Comparison of ENCODE assay signal across 20 cellular contexts in genomic region chr9:127222388-127223095, GRCh38. TPM values are rescaled to one million over a fixed set of nuclear protein-coding genes. Genes with fewer than 3 reads are reported as not detected.
A peak's percentile ranks its signal among the peaks of the same experiment; 100 is the strongest.
DNase-seq lines count a peak whose midpoint lies in the region; ATAC-seq, FAIRE-seq and TF ChIP-seq lines count a peak whose summit lies in the region.
"Had no signal": no experiment of that assay in that cellular context is flagged by ENCODE, and none has a peak within 500 bp of the region (broad histone marks: within the 10 kb centered on the region; RNA-seq: fewer than 3 reads in every experiment).

No MANE protein-coding gene starts in this region.

- peak overlapping the region; percentile 33 for H3K27ac ChIP-seq in KOPT-K1 (ENCODE audit: low read depth, low read length, poor library complexity, severe bottlenecking)
- no peak overlapping the region for H3K27ac ChIP-seq in endodermal cell (ENCODE audit: low read depth, low read length)

- H3K4me1 ChIP-seq in endodermal cell (ENCODE audit: control insufficient read depth, insufficient read depth, low read length), result no peaks in the 10 kb centered on the region

- no peak overlapping the region for H3K4me3 Mint-ChIP-seq in T-helper 17 cell
- H3K4me3 Mint-ChIP-seq in endodermal cell, result no peak overlapping the region
- no peak overlapping the region for H3K4me3 Mint-ChIP-seq in stimulated activated naive B cell treated with anti-CD40 and anti-IgM and Interleukin-4, amounts not matched to agents 10 μg/mL and 1 μg/mL and 100 μg/mL, for 72 hours

- no peaks in the 10 kb centered on the region for H3K9me3 Mint-ChIP-seq in endodermal cell
- no peaks in the 10 kb centered on the region for H3K9me3 Mint-ChIP-seq in stimulated activated naive B cell treated with anti-CD40 and anti-IgM and Interleukin-4, amounts not matched to agents 10 μg/mL and 1 μg/mL and 100 μg/mL, for 72 hours

- no peak for TF ChIP-seq CTCF in endodermal cell (conservative IDR thresholded peaks at IDR 0.05)

- peaks cover 52% of the 10 kb centered on the region for H3K27me3 ChIP-seq in endodermal cell (ENCODE audit: control insufficient read depth, insufficient read depth, low read length, poor library complexity, severe bottlenecking)

- ATAC-seq in T-helper 17 cell, result no peak
- ATAC-seq in stimulated activated naive B cell treated with anti-CD40 and anti-IgM and Interleukin-4, amounts not matched to agents 10 μg/mL and 1 μg/mL and 100 μg/mL, for 72 hours (replicated peaks), result no peak

- WGBS in endodermal cell (ENCODE audit: insufficient coverage in 1 of 2, insufficient read length in 1 of 2), 2 experiments, result 92 to 95% methylated on average over 7 to 15 of the region's 15 CpGs

- H3K4me3 ChIP-seq in endodermal cell (ENCODE audit: low read length), result no peak overlapping the region

- no peaks in the 10 kb centered on the region for H3K36me3 ChIP-seq in KOPT-K1 (ENCODE audit: insufficient read depth, low read length)
- H3K36me3 ChIP-seq in endodermal cell (ENCODE audit: control insufficient read depth, insufficient read depth, low read length), result no peaks in the 10 kb centered on the region

- peaks cover 29% of the 10 kb centered on the region for H3K4me1 Mint-ChIP-seq in T-helper 17 cell
- H3K4me1 Mint-ChIP-seq in endodermal cell, result peaks cover 2% of the 10 kb centered on the region
- H3K4me1 Mint-ChIP-seq in stimulated activated naive B cell treated with anti-CD40 and anti-IgM and Interleukin-4, amounts not matched to agents 10 μg/mL and 1 μg/mL and 100 μg/mL, for 72 hours, result peaks cover 25 to 32% of the 10 kb centered on the region in 2 donors

- no peak for FAIRE-seq in HTR-8/SVneo (lab: Jason Lieb, UNC)

- DNase-seq in T-helper 17 cell, result no peak
- DNase-seq in endodermal cell, result peak; percentile 11
- DNase-seq in stimulated activated naive B cell treated with anti-CD40 and anti-IgM and Interleukin-4, amounts not matched to agents 10 μg/mL and 1 μg/mL and 100 μg/mL, for 72 hours, result no peak
- no peak for DNase-seq in HTR-8/SVneo (ENCODE audit: insufficient read length, low spot score)
- no peak for DNase-seq in activated CD4-positive, CD25-positive, alpha-beta regulatory T cell (lab: John Stamatoyannopoulos, UW)
- DNase-seq in dermis blood vessel endothelial cell, result no peak
- DNase-seq in DMS153 treated with DMSO at 0.1 percent for 48 hours (lab: John Stamatoyannopoulos, UW; ENCODE audit: unreplicated experiment), result no peak
- DNase-seq: COR-L47; DMS153; GF-D8; HCEC 1CT; NCI-H1417 treated with DMSO at 0.1 percent for 48 hours; NCI-H2029; NCI-H526; NK-92 treated with Interleukin-12 subunit alpha and Interleukin-12 subunit beta, amount 100 ng/mL, for 24 hours; OCI-M1; Right ventricle myocardium superior; SW 1271 had no signal

- H3K36me3 Mint-ChIP-seq in T-helper 17 cell (ENCODE audit: low read depth) (peaks cover 2% of the 10 kb centered on the region), endodermal cell (ENCODE audit: low read depth) (no peaks in the 10 kb centered on the region)
- peaks cover 0 to 4% of the 10 kb centered on the region in 2 donors for H3K36me3 Mint-ChIP-seq in stimulated activated naive B cell treated with anti-CD40 and anti-IgM and Interleukin-4, amounts not matched to agents 10 μg/mL and 1 μg/mL and 100 μg/mL, for 72 hours

- no peak overlapping the region for H3K9ac ChIP-seq in endodermal cell (ENCODE audit: extremely low read depth, low read length, poor library complexity, severe bottlenecking)

- peaks cover 7% of the 10 kb centered on the region for H3K27me3 Mint-ChIP-seq in T-helper 17 cell
- H3K27me3 Mint-ChIP-seq in endodermal cell (ENCODE audit: insufficient read depth), result peaks cover 42% of the 10 kb centered on the region
- peaks cover 4 to 10% of the 10 kb centered on the region in 2 donors for H3K27me3 Mint-ChIP-seq in stimulated activated naive B cell treated with anti-CD40 and anti-IgM and Interleukin-4, amounts not matched to agents 10 μg/mL and 1 μg/mL and 100 μg/mL, for 72 hours

- H3K27ac Mint-ChIP-seq in T-helper 17 cell, result peak overlapping the region; percentile 43
- no peak overlapping the region for H3K27ac Mint-ChIP-seq in endodermal cell
- H3K27ac Mint-ChIP-seq in stimulated activated naive B cell treated with anti-CD40 and anti-IgM and Interleukin-4, amounts not matched to agents 10 μg/mL and 1 μg/mL and 100 μg/mL, for 72 hours, result peak overlapping the region; percentile 3
- H3K27ac Mint-ChIP-seq: CD14-positive monocyte had no signal

- H3K9me3 ChIP-seq in KOPT-K1 (ENCODE audit: insufficient read depth, low read length, poor library complexity, severe bottlenecking), result no peaks in the 10 kb centered on the region
- no peaks in the 10 kb centered on the region for H3K9me3 ChIP-seq in T-helper 17 cell (ENCODE audit: control insufficient read depth, low read length, poor library complexity, severe bottlenecking)
- no peaks in the 10 kb centered on the region for H3K9me3 ChIP-seq in endodermal cell (ENCODE audit: control insufficient read depth, low read length)

RNA-seq across cellular contexts. Expression of gene GARNL3, which starts 42.0 kb away (rescaled TPM):
- total RNA-seq in T-helper 17 cell (1 to 10 TPM; 2.0 to 2.5 TPM), endodermal cell (10 to 100 TPM in 1 of 2 donors, 1 to 10 TPM in 1; 7.2 to 12.8 TPM), dermis blood vessel endothelial cell (2.4 and 3.4 TPM in 2 replicates)
- polyA plus RNA-seq in endodermal cell (2013, experiment 1 of 2), result 10.0 TPM
- polyA plus RNA-seq in endodermal cell (2013, experiment 2 of 2), result 10.1 TPM
